1 cellular context compared by ENCODE assay signal in the genomic region with DNA sequence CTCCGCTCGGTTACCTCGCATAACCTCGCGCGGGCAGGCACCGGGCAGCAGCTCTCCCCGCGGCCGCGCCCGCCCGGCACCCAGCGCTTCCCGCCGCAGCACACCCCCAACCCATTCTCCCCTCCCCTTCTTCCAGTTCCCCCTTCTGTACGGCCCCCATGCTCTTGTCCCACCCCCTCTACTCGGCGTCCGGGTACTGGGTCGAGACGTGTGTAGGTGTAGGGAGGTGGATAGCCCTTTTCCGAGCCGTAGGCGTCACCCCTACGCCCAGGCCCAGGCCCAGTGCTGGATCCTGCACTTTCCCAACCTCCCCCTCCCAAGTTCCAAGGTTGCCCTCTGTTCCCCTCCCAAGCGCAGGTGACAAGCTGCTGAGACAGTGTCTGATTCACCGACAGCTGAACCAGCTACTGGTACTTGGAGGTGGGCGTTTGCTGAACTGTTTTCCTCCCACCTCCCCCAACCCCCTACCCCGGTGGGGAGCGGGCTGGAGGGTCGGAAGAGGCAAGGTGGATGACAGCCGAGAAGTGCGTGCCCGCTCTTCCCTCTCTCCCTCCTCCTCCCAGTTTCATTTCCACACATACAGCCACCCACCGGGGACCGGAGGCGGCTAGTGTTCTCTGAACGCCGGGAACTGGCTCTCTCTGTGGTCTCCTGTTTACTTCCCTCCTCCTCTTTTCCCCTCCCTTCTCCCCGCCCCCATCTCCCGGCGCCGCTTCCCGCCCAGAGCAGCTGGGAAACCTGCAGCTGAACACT.
TF ChIP-seq lines count a peak whose summit lies in the region.

No MANE protein-coding gene starts in this region.

TF ChIP-seq in HepG2, 621 proteins besides CTCF, POLR2A, EP300 and RAD21 (continued from another document):
- TF ChIP-seq ZNF281 (CRISPR knock-in tag; IDR thresholded peaks at IDR 0.05; ENCODE audit: borderline replicate concordance) (0 out of 2 replicates have a peak, but pooled peaks have one; percentile 63), ZMAT3 (CRISPR knock-in tag; conservative IDR thresholded peaks at IDR 0.05) (peak; percentile 27)
- TF ChIP-seq, protein P1, sequence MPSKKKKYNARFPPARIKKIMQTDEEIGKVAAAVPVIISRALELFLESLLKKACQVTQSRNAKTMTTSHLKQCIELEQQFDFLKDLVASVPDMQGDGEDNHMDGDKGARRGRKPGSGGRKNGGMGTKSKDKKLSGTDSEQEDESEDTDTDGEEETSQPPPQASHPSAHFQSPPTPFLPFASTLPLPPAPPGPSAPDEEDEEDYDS (CRISPR knock-in tag; IDR thresholded peaks at IDR 0.05) = peak; percentile 61; the same call in 1 of the 2 replicates
- TF ChIP-seq, protein P2, sequence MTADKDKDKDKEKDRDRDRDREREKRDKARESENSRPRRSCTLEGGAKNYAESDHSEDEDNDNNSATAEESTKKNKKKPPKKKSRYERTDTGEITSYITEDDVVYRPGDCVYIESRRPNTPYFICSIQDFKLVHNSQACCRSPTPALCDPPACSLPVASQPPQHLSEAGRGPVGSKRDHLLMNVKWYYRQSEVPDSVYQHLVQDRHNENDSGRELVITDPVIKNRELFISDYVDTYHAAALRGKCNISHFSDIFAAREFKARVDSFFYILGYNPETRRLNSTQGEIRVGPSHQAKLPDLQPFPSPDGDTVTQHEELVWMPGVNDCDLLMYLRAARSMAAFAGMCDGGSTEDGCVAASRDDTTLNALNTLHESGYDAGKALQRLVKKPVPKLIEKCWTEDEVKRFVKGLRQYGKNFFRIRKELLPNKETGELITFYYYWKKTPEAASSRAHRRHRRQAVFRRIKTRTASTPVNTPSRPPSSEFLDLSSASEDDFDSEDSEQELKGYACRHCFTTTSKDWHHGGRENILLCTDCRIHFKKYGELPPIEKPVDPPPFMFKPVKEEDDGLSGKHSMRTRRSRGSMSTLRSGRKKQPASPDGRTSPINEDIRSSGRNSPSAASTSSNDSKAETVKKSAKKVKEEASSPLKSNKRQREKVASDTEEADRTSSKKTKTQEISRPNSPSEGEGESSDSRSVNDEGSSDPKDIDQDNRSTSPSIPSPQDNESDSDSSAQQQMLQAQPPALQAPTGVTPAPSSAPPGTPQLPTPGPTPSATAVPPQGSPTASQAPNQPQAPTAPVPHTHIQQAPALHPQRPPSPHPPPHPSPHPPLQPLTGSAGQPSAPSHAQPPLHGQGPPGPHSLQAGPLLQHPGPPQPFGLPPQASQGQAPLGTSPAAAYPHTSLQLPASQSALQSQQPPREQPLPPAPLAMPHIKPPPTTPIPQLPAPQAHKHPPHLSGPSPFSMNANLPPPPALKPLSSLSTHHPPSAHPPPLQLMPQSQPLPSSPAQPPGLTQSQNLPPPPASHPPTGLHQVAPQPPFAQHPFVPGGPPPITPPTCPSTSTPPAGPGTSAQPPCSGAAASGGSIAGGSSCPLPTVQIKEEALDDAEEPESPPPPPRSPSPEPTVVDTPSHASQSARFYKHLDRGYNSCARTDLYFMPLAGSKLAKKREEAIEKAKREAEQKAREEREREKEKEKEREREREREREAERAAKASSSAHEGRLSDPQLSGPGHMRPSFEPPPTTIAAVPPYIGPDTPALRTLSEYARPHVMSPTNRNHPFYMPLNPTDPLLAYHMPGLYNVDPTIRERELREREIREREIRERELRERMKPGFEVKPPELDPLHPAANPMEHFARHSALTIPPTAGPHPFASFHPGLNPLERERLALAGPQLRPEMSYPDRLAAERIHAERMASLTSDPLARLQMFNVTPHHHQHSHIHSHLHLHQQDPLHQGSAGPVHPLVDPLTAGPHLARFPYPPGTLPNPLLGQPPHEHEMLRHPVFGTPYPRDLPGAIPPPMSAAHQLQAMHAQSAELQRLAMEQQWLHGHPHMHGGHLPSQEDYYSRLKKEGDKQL (CRISPR knock-in tag; IDR thresholded peaks at IDR 0.05; ENCODE audit: low read depth) = no peak
- TF ChIP-seq, protein P3, sequence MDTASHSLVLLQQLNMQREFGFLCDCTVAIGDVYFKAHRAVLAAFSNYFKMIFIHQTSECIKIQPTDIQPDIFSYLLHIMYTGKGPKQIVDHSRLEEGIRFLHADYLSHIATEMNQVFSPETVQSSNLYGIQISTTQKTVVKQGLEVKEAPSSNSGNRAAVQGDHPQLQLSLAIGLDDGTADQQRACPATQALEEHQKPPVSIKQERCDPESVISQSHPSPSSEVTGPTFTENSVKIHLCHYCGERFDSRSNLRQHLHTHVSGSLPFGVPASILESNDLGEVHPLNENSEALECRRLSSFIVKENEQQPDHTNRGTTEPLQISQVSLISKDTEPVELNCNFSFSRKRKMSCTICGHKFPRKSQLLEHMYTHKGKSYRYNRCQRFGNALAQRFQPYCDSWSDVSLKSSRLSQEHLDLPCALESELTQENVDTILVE (CRISPR knock-in tag; IDR thresholded peaks at IDR 0.05) = 0 out of 2 replicates have a peak, but pooled peaks have one; percentile 35
TF ChIP-seq in HepG2: peak in this region for 177.
